In genomic region chr9:86902606-86903460, GRCh38 we compare ENCODE assay signal across 15 cellular contexts. TPM values are rescaled to one million over a fixed set of nuclear protein-coding genes. Genes with fewer than 3 reads are reported as not detected.
DNase-seq lines count a peak whose midpoint lies in the region; TF ChIP-seq lines count a peak whose summit lies in the region.
"Had no signal": no experiment of that assay in that cellular context is flagged by ENCODE, and none has a peak within 500 bp of the region (broad histone marks: within the 10 kb centered on the region; RNA-seq: fewer than 3 reads in every experiment).

No MANE protein-coding gene starts in this region.

- WGBS in trophoblast cell (ENCODE audit: extremely low coverage, insufficient coverage, insufficient read length), result 100% methylated on average over 2 of the region's 35 CpGs
- WGBS in transverse colon (ENCODE audit: low coverage in 1 of 2), 2 donors, result 12 to 24% methylated on average over 10 to 35 of the region's 35 CpGs

- H2BK12ac ChIP-seq in trophoblast cell (ENCODE audit: low read length), result no peak overlapping the region

- DNase-seq in ELF-1 (ENCODE audit: low read depth, low spot score) (peak; percentile 34), astrocyte of the spinal cord (ENCODE audit: low read depth, low spot score) (no peak), trophoblast cell (no peak), GM20000 (ENCODE audit: low spot score) (no peak), transverse colon (no peak), NCI-H2171 treated with DMSO at 0.1 percent for 48 hours (lab: John Stamatoyannopoulos, UW) (no peak), OCI-M1 (lab: John Stamatoyannopoulos, UW) (no peak)
- DNase-seq: activated CD4-positive, alpha-beta memory T cell treated with anti-CD3 and anti-CD28 coated beads for 36 hours; gastrocnemius medialis; GF-D8; Karpas-422; NCI-H2029 treated with DMSO at 0.1 percent for 48 hours; NK-92 treated with Interleukin-12 subunit alpha and Interleukin-12 subunit beta, amount 100 ng/mL, for 24 hours had no signal

- intact Hi-C loops in transverse colon (cut with DNase I; ENCODE audit: low total_unique reads), result no loop called here

- TF ChIP-seq EP300 in transverse colon (IDR thresholded peaks at IDR 0.05; ENCODE audit: low read depth), result no peak

- TF ChIP-seq CTCF in astrocyte of the spinal cord (IDR thresholded peaks at IDR 0.05; ENCODE audit: low read depth, low read length) (no peak), GM20000 (IDR thresholded peaks at IDR 0.05; ENCODE audit: extremely low read depth, missing control alignments) (no peak), transverse colon (IDR thresholded peaks at IDR 0.05) (no peak)

- H3K9ac ChIP-seq in iPS-20b (ENCODE audit: low read depth, low read length) (peak overlapping the region; percentile 54; the same call in 1 of the 2 replicates), trophoblast cell (ENCODE audit: low read length) (peak overlapping the region; percentile 39)
- H3K9ac ChIP-seq: BLaER1 treated with 17β-estradiol and CSF1 and Interleukin-3, amounts not matched to agents 10 nM and 100 nM had no signal

- no peak overlapping the region for H2AK5ac ChIP-seq in trophoblast cell (ENCODE audit: low read length)

- H3K4me1 ChIP-seq in iPS-20b (ENCODE audit: insufficient read depth, low read length), result peaks cover 13% of the 10 kb centered on the region
- peaks cover 4 to 9% of the 10 kb centered on the region in 2 experiments for H3K4me1 ChIP-seq in trophoblast cell (ENCODE audit: control insufficient read depth in 1 of 2, insufficient read depth in 2 of 2, low read length in 2 of 2)
- H3K4me1 ChIP-seq in transverse colon, result peaks cover 0 to 3% (median 0%) of the 10 kb centered on the region in 4 donors
- H3K4me1 ChIP-seq: gastrocnemius medialis had no signal

- in situ Hi-C loops in astrocyte of the spinal cord (cut with HindIII; ENCODE audit: low sequenced_read_pairs) (no loop called here), transverse colon (cut with MboI; ENCODE audit: low pct_ligation_motif_present in 1 of 4, low pct_unique_long_range_greater_than_20kb in 1 of 4, low sequenced_read_pairs in 3 of 4) (no loop called here)

- H4K12ac ChIP-seq in trophoblast cell (ENCODE audit: low read depth, low read length), result no peak overlapping the region

- peak overlapping the region; percentile 42 for H3K27ac ChIP-seq in iPS-20b (ENCODE audit: low read length)
- H3K27ac ChIP-seq in trophoblast cell (ENCODE audit: low read depth, low read length), result no peak overlapping the region
- no peak overlapping the region for H3K27ac ChIP-seq in transverse colon
- H3K27ac ChIP-seq: BLaER1 treated with 17β-estradiol and CSF1 and Interleukin-3, amounts not matched to agents 10 nM and 100 nM; gastrocnemius medialis had no signal

- no peak for TF ChIP-seq POLR2A in transverse colon (IDR thresholded peaks at IDR 0.05)

- H3K36me3 ChIP-seq in iPS-20b (ENCODE audit: insufficient read depth, low read depth, low read length) (no peaks in the 10 kb centered on the region), trophoblast cell (ENCODE audit: control insufficient read depth in 1 of 2, insufficient read depth in 2 of 2, low read length in 2 of 2) (no peaks in the 10 kb centered on the region), transverse colon (no peaks in the 10 kb centered on the region)
- H3K36me3 ChIP-seq: BLaER1 treated with 17β-estradiol and CSF1 and Interleukin-3, amounts not matched to agents 10 nM and 100 nM; gastrocnemius medialis had no signal

- no peak overlapping the region for H3K14ac ChIP-seq in trophoblast cell (ENCODE audit: low read length)

- H3K27me3 ChIP-seq in iPS-20b (ENCODE audit: insufficient read depth, low read length) (peaks cover 42% of the 10 kb centered on the region), trophoblast cell (ENCODE audit: insufficient read depth, low read length) (peaks cover 6% of the 10 kb centered on the region), transverse colon (peaks cover 30% of the 10 kb centered on the region)
- H3K27me3 ChIP-seq: BLaER1 treated with 17β-estradiol and CSF1 and Interleukin-3, amounts not matched to agents 10 nM and 100 nM had no signal

- no peak overlapping the region for H4K8ac ChIP-seq in trophoblast cell (ENCODE audit: low read depth, low read length)

- H2BK120ac ChIP-seq in trophoblast cell (ENCODE audit: insufficient read depth, low read length, poor library complexity), result no peak overlapping the region

- H3K4me3 ChIP-seq in astrocyte of the spinal cord (ENCODE audit: low read depth, low read length) (peak overlapping the region; percentile 18), iPS-20b (ENCODE audit: low read length) (peak overlapping the region; percentile 90), trophoblast cell (ENCODE audit: low read depth, low read length) (no peak overlapping the region), transverse colon (no peak overlapping the region)
- H3K4me3 ChIP-seq: BLaER1 treated with 17β-estradiol and CSF1 and Interleukin-3, amounts not matched to agents 10 nM and 100 nM had no signal

- H3K79me2 ChIP-seq in trophoblast cell (ENCODE audit: control insufficient read depth, insufficient read depth, low read length, poor library complexity), result no peaks in the 10 kb centered on the region

- H3K9me3 ChIP-seq in iPS-20b (ENCODE audit: insufficient read depth, low read depth, low read length) (no peaks in the 10 kb centered on the region), trophoblast cell (ENCODE audit: insufficient read depth, low read depth, low read length) (no peaks in the 10 kb centered on the region), transverse colon (no peaks in the 10 kb centered on the region)
- H3K9me3 ChIP-seq: gastrocnemius medialis had no signal

- H3K4ac ChIP-seq in trophoblast cell (ENCODE audit: low read depth, low read length), result no peak overlapping the region

- H3K23ac ChIP-seq in trophoblast cell (ENCODE audit: low read length), result no peak overlapping the region

- no peaks in the 10 kb centered on the region for H3K79me1 ChIP-seq in trophoblast cell (ENCODE audit: low read length)

- H3K18ac ChIP-seq in trophoblast cell (ENCODE audit: low read length), result no peak overlapping the region

- H2BK5ac ChIP-seq in trophoblast cell (ENCODE audit: low read depth, low read length, poor library complexity), result no peak overlapping the region

- no peak overlapping the region for H2AFZ ChIP-seq in trophoblast cell (ENCODE audit: insufficient read depth, low read length, poor library complexity)

- H3K4me2 ChIP-seq in trophoblast cell (ENCODE audit: low read length), result peak overlapping the region; percentile 61

- no peak overlapping the region for H4K91ac ChIP-seq in trophoblast cell (ENCODE audit: low read depth, low read length)

RNA-seq across cellular contexts. Expression of gene GAS1, which starts 44.5 kb away (rescaled TPM):
- polyA plus RNA-seq in trophoblast cell (2013), result 15.3 and 18.3 TPM in 2 replicates
- total RNA-seq in transverse colon, result 10 to 100 TPM in 2 of 4 donors, 1 to 10 TPM in 2; 4.8 to 36.2 (median 11.3) TPM

Comparison
In these comparisons a context has a peak if more than half of its experiments do, and no peak if none do; other contexts are left out.
1. H3K4me3 ChIP-seq: peak in astrocyte of the spinal cord (single experiment) and iPS-20b (single experiment); none in trophoblast cell (single experiment) and transverse colon (0 of 4).